Comparison of ENCODE assay signal across 26 cellular contexts in genomic region chr10:58599927-58600553, GRCh38.
"Had no signal": no experiment of that assay in that cellular context is flagged by ENCODE, and none has a peak within 500 bp of the region (broad histone marks: within the 10 kb centered on the region; RNA-seq: fewer than 3 reads in every experiment).

No MANE protein-coding gene starts in this region.

- H3K27me3 ChIP-seq: neutrophil, pancreas, right lobe of liver, sigmoid colon, stomach, thyroid gland, tibial nerve, upper lobe of left lung, vagina had no signal

- H3K36me3 Mint-ChIP-seq: stimulated activated effector memory CD8-positive, alpha-beta T cell treated with anti-CD3 and anti-CD28 coated beads, Interleukin-12 subunit alpha, Interleukin-12 subunit beta, amount 100 ng/mL, for 72 hours; stimulated activated naive B cell treated with anti-CD40 and anti-IgM and Interleukin-4, amounts not matched to agents 10 μg/mL and 1 μg/mL and 100 μg/mL, for 72 hours had no signal

- H3K4me3 ChIP-seq: pancreas, prostate gland, right lobe of liver, sigmoid colon, stomach, thoracic aorta, thyroid gland, tibial nerve, upper lobe of left lung, vagina had no signal

- H3K27ac Mint-ChIP-seq: natural killer cell treated with Interleukin-12 subunit alpha and Interleukin-12 subunit beta and Interleukin-15 and Interleukin-18, amount 100 ng/mL, for 72 hours; nephron progenitor cell; stimulated activated effector memory CD8-positive, alpha-beta T cell treated with anti-CD3 and anti-CD28 coated beads, Interleukin-12 subunit alpha, Interleukin-12 subunit beta, amount 100 ng/mL, for 72 hours; stimulated activated naive B cell treated with anti-CD40 and anti-IgM and Interleukin-4, amounts not matched to agents 10 μg/mL and 1 μg/mL and 100 μg/mL, for 72 hours; stimulated activated naive CD8-positive, alpha-beta T cell treated with anti-CD3 and anti-CD28 coated beads, Interleukin-15, Interleukin-2, amounts not matched to agents 100 ng/mL and 50 ng/mL, for 24 hours had no signal

- H3K36me3 ChIP-seq: neutrophil, pancreas, prostate gland, right lobe of liver, sigmoid colon, stomach, thoracic aorta, thyroid gland, tibial nerve, upper lobe of left lung, vagina had no signal

- H3K4me1 Mint-ChIP-seq: nephron progenitor cell; neural crest cell; stimulated activated effector memory CD8-positive, alpha-beta T cell treated with anti-CD3 and anti-CD28 coated beads, Interleukin-12 subunit alpha, Interleukin-12 subunit beta, amount 100 ng/mL, for 72 hours; stimulated activated naive B cell treated with anti-CD40 and anti-IgM and Interleukin-4, amounts not matched to agents 10 μg/mL and 1 μg/mL and 100 μg/mL, for 72 hours had no signal

- ATAC-seq: natural killer cell treated with Interleukin-12 subunit alpha and Interleukin-12 subunit beta and Interleukin-15 and Interleukin-18, amount 100 ng/mL, for 72 hours; pancreas; right cardiac atrium; right lobe of liver; stimulated activated effector memory CD8-positive, alpha-beta T cell treated with anti-CD3 and anti-CD28 coated beads, Interleukin-12 subunit alpha, Interleukin-12 subunit beta, amount 100 ng/mL, for 72 hours; stimulated activated naive B cell treated with anti-CD40 and anti-IgM and Interleukin-4, amounts not matched to agents 10 μg/mL and 1 μg/mL and 100 μg/mL, for 72 hours had no signal

- H3K27me3 Mint-ChIP-seq: natural killer cell treated with Interleukin-12 subunit alpha and Interleukin-12 subunit beta and Interleukin-15 and Interleukin-18, amount 100 ng/mL, for 72 hours; stimulated activated naive B cell treated with anti-CD40 and anti-IgM and Interleukin-4, amounts not matched to agents 10 μg/mL and 1 μg/mL and 100 μg/mL, for 72 hours; stimulated activated naive CD8-positive, alpha-beta T cell treated with anti-CD3 and anti-CD28 coated beads, Interleukin-15, Interleukin-2, amounts not matched to agents 100 ng/mL and 50 ng/mL, for 24 hours had no signal

- H3K4me1 ChIP-seq: pancreas, prostate gland, right lobe of liver, sigmoid colon, stomach, thyroid gland, tibial nerve, upper lobe of left lung, vagina had no signal

- H3K27ac ChIP-seq: neutrophil, pancreas, prostate gland, right lobe of liver, stomach, thoracic aorta, thyroid gland, tibial nerve, upper lobe of left lung, vagina had no signal

- H3K4me3 Mint-ChIP-seq: natural killer cell treated with Interleukin-12 subunit alpha and Interleukin-12 subunit beta and Interleukin-15 and Interleukin-18, amount 100 ng/mL, for 72 hours; nephron progenitor cell; neural crest cell; stimulated activated effector memory CD8-positive, alpha-beta T cell treated with anti-CD3 and anti-CD28 coated beads, Interleukin-12 subunit alpha, Interleukin-12 subunit beta, amount 100 ng/mL, for 72 hours; stimulated activated naive B cell treated with anti-CD40 and anti-IgM and Interleukin-4, amounts not matched to agents 10 μg/mL and 1 μg/mL and 100 μg/mL, for 72 hours; stimulated activated naive CD8-positive, alpha-beta T cell treated with anti-CD3 and anti-CD28 coated beads, Interleukin-15, Interleukin-2, amounts not matched to agents 100 ng/mL and 50 ng/mL, for 24 hours had no signal

- DNase-seq: nephron progenitor cell; nucleus accumbens; pancreas; right cardiac atrium; right lobe of liver; sigmoid colon; small intestine; stimulated activated CD4-positive, alpha-beta T cell treated with anti-CD3 and anti-CD28 coated beads, Interleukin-15, amount 100 ng/mL, for 24 hours; stimulated activated CD4-positive, alpha-beta T cell treated with anti-CD3 and anti-CD28 coated beads, Interleukin-2, amount 100 ng/mL, for 24 hours; stimulated activated CD4-positive, alpha-beta T cell treated with anti-CD3 and anti-CD28 coated beads, Interleukin-2, amount 100 ng/mL, for 48 hours; stimulated activated CD4-positive, alpha-beta T cell treated with anti-CD3 and anti-CD28 coated beads, Interleukin-4, amount 100 ng/mL, for 24 hours; stimulated activated naive B cell treated with anti-CD40 and anti-IgM and Interleukin-4, amounts not matched to agents 10 μg/mL and 1 μg/mL and 100 μg/mL, for 72 hours; stimulated activated naive CD4-positive, alpha-beta T cell treated with Interleukin-2 at 50 U/mL for 16 hours; stomach; thyroid gland; trophoblast cell; upper lobe of left lung had no signal

- H3K9me3 ChIP-seq: neutrophil, pancreas, prostate gland, right lobe of liver, thoracic aorta, thyroid gland, vagina had no signal
